9 cellular contexts compared by ENCODE assay signal in the genomic region with DNA sequence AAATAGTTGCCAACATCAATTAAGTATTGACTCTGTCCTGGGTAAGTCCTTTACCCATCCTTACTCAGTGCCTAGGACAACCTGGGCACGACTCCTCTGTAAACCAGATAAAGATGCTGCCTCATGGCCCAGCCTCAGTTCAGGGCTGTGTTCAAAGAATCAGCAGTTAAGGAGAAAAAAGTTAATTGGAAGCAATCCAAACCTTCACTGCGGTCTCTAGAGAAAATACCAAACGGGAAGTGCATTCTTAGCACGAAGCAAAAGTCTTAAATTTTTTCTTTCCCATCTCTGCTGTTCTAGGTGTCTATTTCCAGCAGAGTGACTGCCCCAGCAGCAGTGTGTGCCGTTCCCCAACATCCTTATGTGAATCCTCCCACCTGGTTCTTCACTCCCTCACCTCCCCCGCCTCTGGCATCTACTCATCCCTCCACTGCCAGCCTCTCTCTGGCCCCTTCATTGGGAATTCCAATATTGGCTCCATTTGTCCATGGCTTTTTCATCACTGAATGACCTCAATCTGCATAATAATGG. TPM values are rescaled to one million over a fixed set of nuclear protein-coding genes. Genes with fewer than 3 reads are reported as not detected.
A peak's percentile ranks its signal among the peaks of the same experiment; 100 is the strongest.
DNase-seq lines count a peak whose midpoint lies in the region; ATAC-seq, FAIRE-seq and TF ChIP-seq lines count a peak whose summit lies in the region.
"Had no signal": no experiment of that assay in that cellular context is flagged by ENCODE, and none has a peak within 500 bp of the region (broad histone marks: within the 10 kb centered on the region; RNA-seq: fewer than 3 reads in every experiment).

No MANE protein-coding gene starts in this region.

- H3K9me3 ChIP-seq in aorta (ENCODE audit: control insufficient read depth, low read length): no peaks in the 10 kb centered on the region

- H3K36me3 ChIP-seq in bronchial epithelial cell (ENCODE audit: control insufficient read depth, insufficient read depth, low read length) (no peaks in the 10 kb centered on the region), aorta (ENCODE audit: control insufficient read depth in 1 of 2, insufficient read depth in 2 of 2, low read length in 1 of 2) (no peaks in the 10 kb centered on the region)

- H3K4me1 ChIP-seq in aorta (ENCODE audit: control insufficient read depth in 1 of 2, insufficient read depth in 2 of 2, low read length in 2 of 2): no peaks in the 10 kb centered on the region

- in situ Hi-C loops in KBM-7 (cut with MboI; ENCODE audit: low pct_unique_long_range_greater_than_20kb, low sequenced_read_pairs): no loop called here

- peak overlapping the region; percentile 53 for H3K4me3 Mint-ChIP-seq in activated naive CD4-positive, alpha-beta T cell treated with anti-CD3 and anti-CD28 coated beads, Interleukin-2, amount 50 U/mL, for 24 hours

- peak overlapping the region; percentile 86 for H3K27ac Mint-ChIP-seq in activated naive CD4-positive, alpha-beta T cell treated with anti-CD3 and anti-CD28 coated beads, Interleukin-2, amount 50 U/mL, for 24 hours

- intact Hi-C loops in aorta (cut with DNase I): no loop called here

- H3K9me3 Mint-ChIP-seq in activated naive CD4-positive, alpha-beta T cell treated with anti-CD3 and anti-CD28 coated beads, Interleukin-2, amount 50 U/mL, for 24 hours: no peaks in the 10 kb centered on the region

- no peak for ATAC-seq in aorta (ENCODE audit: low FRiP score)
- ATAC-seq: Panc1 had no signal

- no peak for DNase-seq in activated naive CD4-positive, alpha-beta T cell treated with anti-CD3 and anti-CD28 coated beads, Interleukin-2, amount 50 U/mL, for 16 hours
- DNase-seq in KBM-7 (peak; percentile 70), bronchial epithelial cell (ENCODE audit: low read depth) (peak; percentile 12), urothelium cell line (ENCODE audit: low spot score) (peak; percentile 51), NCI-H146 treated with DMSO at 0.1 percent for 48 hours (lab: John Stamatoyannopoulos, UW; ENCODE audit: unreplicated experiment) (no peak), aorta (no peak)
- DNase-seq in activated T-cell treated with anti-CD3 and anti-CD28 coated beads, Interleukin-2, amount 50 U/mL, for 1 hour: no peak

- no peak for TF ChIP-seq CTCF in bronchial epithelial cell (IDR thresholded peaks at IDR 0.05; ENCODE audit: insufficient read depth, low read length, severe bottlenecking)

- H3K27me3 ChIP-seq in bronchial epithelial cell (ENCODE audit: control insufficient read depth, insufficient read depth, low read length): peaks cover 1% of the 10 kb centered on the region
- no peaks in the 10 kb centered on the region for H3K27me3 ChIP-seq in aorta (ENCODE audit: control insufficient read depth in 1 of 2, insufficient read depth in 2 of 2, low read length in 1 of 2)

- H3K27me3 Mint-ChIP-seq in activated naive CD4-positive, alpha-beta T cell treated with anti-CD3 and anti-CD28 coated beads, Interleukin-2, amount 50 U/mL, for 24 hours: peaks cover under 1% of the 10 kb centered on the region

- H3K27ac ChIP-seq in aorta (ENCODE audit: low read depth in 1 of 2, low read length in 2 of 2): no peak overlapping the region

- FAIRE-seq in bronchial epithelial cell (lab: Jason Lieb, UNC) (no peak), urothelium cell line (lab: Jason Lieb, UNC) (no peak)

- no peak overlapping the region for H3K4me3 ChIP-seq in bronchial epithelial cell (ENCODE audit: low read depth, low read length)
- no peak overlapping the region for H3K4me3 ChIP-seq in aorta (ENCODE audit: low read length in 2 of 2)

- peaks cover 14% of the 10 kb centered on the region for H3K4me1 Mint-ChIP-seq in activated naive CD4-positive, alpha-beta T cell treated with anti-CD3 and anti-CD28 coated beads, Interleukin-2, amount 50 U/mL, for 24 hours

- WGBS in aorta, 2 donors: 4% methylated on average over 6 of the region's 6 CpGs

- no peaks in the 10 kb centered on the region for H3K36me3 Mint-ChIP-seq in activated naive CD4-positive, alpha-beta T cell treated with anti-CD3 and anti-CD28 coated beads, Interleukin-2, amount 50 U/mL, for 24 hours

RNA-seq across cellular contexts. Expression of a gene that starts 23.2 kb away (rescaled TPM):
- total RNA-seq in bronchial epithelial cell: 0.13 and 0.26 TPM in 2 replicates
- under 1 TPM; 0.42 to 0.66 TPM for total RNA-seq in aorta
- polyA plus RNA-seq in aorta: under 1 TPM in 1 of 2 donors, not detected in 1; 0.13 TPM

Comparison
In these comparisons a context has a peak if more than half of its experiments do, and no peak if none do; other contexts are left out.
1. DNase-seq: peak in KBM-7 (single experiment), bronchial epithelial cell (single experiment) and urothelium cell line (single experiment); none in activated naive CD4-positive, alpha-beta T cell treated with anti-CD3 and anti-CD28 coated beads, Interleukin-2, amount 50 U/mL, for 16 hours (single experiment), NCI-H146 treated with DMSO at 0.1 percent for 48 hours (single experiment), activated T-cell treated with anti-CD3 and anti-CD28 coated beads, Interleukin-2, amount 50 U/mL, for 1 hour (single experiment) and aorta (0 of 2).